In the genomic region with DNA sequence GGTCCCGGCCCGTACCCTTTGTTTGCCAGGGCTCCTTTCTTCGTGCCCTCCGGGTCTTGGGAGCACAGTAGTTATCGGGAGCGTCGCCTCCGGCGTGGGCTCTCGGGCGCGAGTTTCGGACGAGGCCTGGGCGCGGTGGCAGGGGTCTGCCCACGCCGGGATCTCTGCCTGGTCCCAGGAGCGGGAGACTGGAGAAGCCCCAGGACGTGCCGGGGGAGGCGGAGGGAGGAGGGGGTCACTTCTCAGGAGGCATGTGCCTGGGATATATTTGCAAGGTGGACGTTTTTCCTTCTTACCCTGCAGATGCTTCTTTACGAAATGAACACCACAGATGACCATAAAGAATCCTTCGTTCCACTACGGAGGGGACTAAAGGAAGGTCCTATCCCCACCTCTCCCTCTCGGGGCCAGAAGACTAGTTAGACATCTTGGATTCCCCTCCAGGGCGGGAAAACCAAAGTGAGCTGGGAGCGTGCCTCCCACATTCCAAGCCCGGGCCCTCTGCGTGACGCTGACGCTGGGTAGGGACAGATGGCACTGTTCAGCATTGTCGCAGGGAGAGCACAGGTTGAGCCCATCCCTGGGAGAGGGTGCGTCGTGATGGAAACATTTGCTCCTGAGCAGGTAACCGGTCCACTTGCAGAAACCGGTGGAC, we compare ENCODE assay signal across 1 cellular context.
TF ChIP-seq lines count a peak whose summit lies in the region.

No MANE protein-coding gene starts in this region.

TF ChIP-seq in WTC11, 78 proteins besides CTCF, POLR2A, EP300 and RAD21 (continued from another document):
- TF ChIP-seq, protein P1, sequence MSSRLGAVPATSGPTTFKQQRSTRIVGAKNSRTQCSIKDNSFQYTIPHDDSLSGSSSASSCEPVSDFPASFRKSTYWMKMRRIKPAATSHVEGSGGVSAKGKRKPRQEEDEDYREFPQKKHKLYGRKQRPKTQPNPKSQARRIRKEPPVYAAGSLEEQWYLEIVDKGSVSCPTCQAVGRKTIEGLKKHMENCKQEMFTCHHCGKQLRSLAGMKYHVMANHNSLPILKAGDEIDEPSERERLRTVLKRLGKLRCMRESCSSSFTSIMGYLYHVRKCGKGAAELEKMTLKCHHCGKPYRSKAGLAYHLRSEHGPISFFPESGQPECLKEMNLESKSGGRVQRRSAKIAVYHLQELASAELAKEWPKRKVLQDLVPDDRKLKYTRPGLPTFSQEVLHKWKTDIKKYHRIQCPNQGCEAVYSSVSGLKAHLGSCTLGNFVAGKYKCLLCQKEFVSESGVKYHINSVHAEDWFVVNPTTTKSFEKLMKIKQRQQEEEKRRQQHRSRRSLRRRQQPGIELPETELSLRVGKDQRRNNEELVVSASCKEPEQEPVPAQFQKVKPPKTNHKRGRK (CRISPR knock-in tag; IDR thresholded peaks at IDR 0.05; ENCODE audit: borderline replicate concordance): no peak
- no peak for TF ChIP-seq SOX15 (CRISPR knock-in tag; IDR thresholded peaks at IDR 0.05)
- TF ChIP-seq, protein P2, sequence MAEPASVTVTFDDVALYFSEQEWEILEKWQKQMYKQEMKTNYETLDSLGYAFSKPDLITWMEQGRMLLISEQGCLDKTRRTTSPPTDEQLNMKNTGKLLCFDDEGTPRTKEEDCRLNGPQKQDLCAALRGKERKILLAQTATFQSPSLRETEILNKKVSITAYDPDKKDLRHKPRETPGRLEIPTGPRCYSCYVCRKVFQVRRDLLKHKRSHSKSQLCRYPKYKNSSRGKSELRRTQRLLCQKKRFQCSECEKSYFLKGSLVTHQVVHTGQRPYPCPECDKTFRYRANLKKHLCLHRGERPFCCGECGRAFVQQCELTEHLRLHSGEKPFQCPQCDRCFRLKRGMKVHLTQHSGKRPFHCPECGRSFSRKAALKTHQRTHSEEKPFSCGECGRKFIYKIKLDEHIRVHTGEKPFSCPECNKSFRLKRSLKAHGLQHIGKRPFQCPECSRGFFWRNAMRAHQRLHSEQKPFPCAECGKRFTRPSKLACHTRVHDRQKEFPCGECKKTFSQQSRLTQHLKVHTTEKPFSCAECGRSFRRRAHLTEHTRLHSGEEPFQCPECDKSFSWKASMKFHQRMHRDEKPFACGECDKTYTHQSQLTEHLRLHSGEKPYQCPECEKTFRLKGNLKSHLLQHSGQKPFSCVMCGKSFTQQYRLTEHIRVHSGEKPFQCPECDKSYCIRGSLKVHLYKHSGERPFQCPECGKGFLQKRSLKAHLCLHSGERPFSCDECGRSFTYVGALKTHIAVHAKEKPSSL (CRISPR knock-in tag; conservative IDR thresholded peaks at IDR 0.05): no peak
TF ChIP-seq in WTC11: peak in this region for 10.
